6 cellular contexts compared by ENCODE assay signal in the genomic region with DNA sequence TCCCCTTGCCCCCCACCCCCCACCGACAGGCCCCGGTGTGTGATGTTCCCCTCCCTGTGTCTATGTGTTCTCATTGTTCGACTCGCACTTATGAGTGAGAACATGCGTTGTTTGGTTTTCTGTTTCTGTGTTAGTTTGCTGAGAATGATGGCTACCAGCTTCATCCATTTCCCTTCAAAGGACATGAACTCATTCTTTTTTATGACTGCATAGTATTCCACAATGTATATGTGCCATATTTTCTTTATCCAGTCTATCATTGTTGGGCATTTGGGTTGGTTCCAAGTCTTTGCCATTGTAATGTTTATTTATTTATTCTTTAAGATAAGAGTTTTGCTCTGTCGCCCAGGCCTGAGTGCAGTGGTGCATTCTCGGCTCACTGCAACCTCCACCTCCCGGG. TPM values are rescaled to one million over a fixed set of nuclear protein-coding genes. Genes with fewer than 3 reads are reported as not detected.
"Had no signal": no experiment of that assay in that cellular context is flagged by ENCODE, and none has a peak within 500 bp of the region (broad histone marks: within the 10 kb centered on the region; RNA-seq: fewer than 3 reads in every experiment).

No MANE protein-coding gene starts in this region.

RNA-seq across cellular contexts. Expression of a gene that starts 13.9 kb away (rescaled TPM):
- total RNA-seq: OCI-LY7, RPMI7951, T-cell had no signal

RNA-seq across cellular contexts. Expression of a gene that starts 26.4 kb away (rescaled TPM):
- total RNA-seq: RPMI7951, SJCRH30, SJSA1, SK-MEL-5 had no signal
